ENCODE assay signal across 8 cellular contexts in genomic region chr5:159208508-159209437, GRCh38.
DNase-seq lines count a peak whose midpoint lies in the region; ATAC-seq and TF ChIP-seq lines count a peak whose summit lies in the region.

No MANE protein-coding gene starts in this region.

- ATAC-seq in GM18861 (IDR thresholded peaks at IDR 0.05; ENCODE audit: unreplicated experiment) (peak; percentile 10), HG03108 (IDR thresholded peaks at IDR 0.05; ENCODE audit: unreplicated experiment) (peak; percentile 11)

- H3K4me3 ChIP-seq in AG09309 (ENCODE audit: control insufficient read depth, low read depth, low read length), result peak overlapping the region; percentile 68

- DNase-seq in AG09309 (ENCODE audit: low read depth) (no peak), T follicular helper cell (ENCODE audit: low read depth) (peak; percentile 1), cerebellar cortex (ENCODE audit: low spot score) (peak; percentile 39), kidney glomerular epithelial cell (lab: John Stamatoyannopoulos, UW) (peak; percentile 20), NCI-H1436 treated with DMSO at 0.1 percent for 48 hours (lab: John Stamatoyannopoulos, UW) (no peak)
- peak; percentile 38 for DNase-seq in stimulated activated CD4-positive, alpha-beta T cell treated with anti-CD3 and anti-CD28 coated beads, Interleukin-15, amount 100 ng/mL, for 24 hours

- TF ChIP-seq CTCF in AG09309 (IDR thresholded peaks at IDR 0.05; ENCODE audit: control insufficient read depth, insufficient read depth, low read depth, low read length, missing control alignments), result no peak

Comparison
In these comparisons a context has a peak if more than half of its experiments do, and no peak if none do; other contexts are left out.
1. DNase-seq: peak in T follicular helper cell (single experiment), cerebellar cortex (single experiment), kidney glomerular epithelial cell (single experiment) and stimulated activated CD4-positive, alpha-beta T cell treated with anti-CD3 and anti-CD28 coated beads, Interleukin-15, amount 100 ng/mL, for 24 hours (single experiment); none in AG09309 (single experiment) and NCI-H1436 treated with DMSO at 0.1 percent for 48 hours (single experiment).